In genomic region chr2:150811259-150811912, GRCh38 we compare ENCODE assay signal across 14 cellular contexts.
DNase-seq lines count a peak whose midpoint lies in the region; ATAC-seq, FAIRE-seq and TF ChIP-seq lines count a peak whose summit lies in the region.
"Had no signal": no experiment of that assay in that cellular context is flagged by ENCODE, and none has a peak within 500 bp of the region (broad histone marks: within the 10 kb centered on the region; RNA-seq: fewer than 3 reads in every experiment).

No MANE protein-coding gene starts in this region.

- peak; percentile 17 for DNase-seq in myocyte (ENCODE audit: low read depth)
- no peak for DNase-seq in DMS79 treated with DMSO at 0.1 percent for 48 hours (lab: John Stamatoyannopoulos, UW)
- DNase-seq in small intestine: no peak
- DNase-seq: GF-D8; naive thymus-derived CD4-positive, alpha-beta T cell; NCI-H146; NCI-H774; SJCRH30 had no signal

- no peak for FAIRE-seq in small intestine (lab: Jason Lieb, UNC)

- H3K9me3 ChIP-seq in small intestine (ENCODE audit: control insufficient read depth, low read depth): no peaks in the 10 kb centered on the region
- H3K9me3 ChIP-seq: SJCRH30 had no signal

- H3K4me1 ChIP-seq in small intestine (ENCODE audit: control insufficient read depth in 2 of 2, insufficient read depth in 1 of 2, low read depth in 1 of 2, low read length in 1 of 2): no peaks in the 10 kb centered on the region
- H3K4me1 ChIP-seq: SJCRH30 had no signal

- H3K4me3 ChIP-seq in small intestine (ENCODE audit: low read depth in 1 of 2, low read length in 2 of 2): no peak overlapping the region
- H3K4me3 ChIP-seq: SJCRH30 had no signal

- no peaks in the 10 kb centered on the region for H3K27me3 ChIP-seq in small intestine (ENCODE audit: control insufficient read depth in 2 of 2, insufficient read depth in 2 of 2, low read length in 2 of 2)
- H3K27me3 ChIP-seq: SJCRH30 had no signal

- TF ChIP-seq CTCF in brain (conservative IDR thresholded peaks at IDR 0.05): no peak

- H3K27ac Mint-ChIP-seq in brain: peak overlapping the region in 3 of 5 experiments; percentile 7 to 43 (median 20)
- H3K27ac Mint-ChIP-seq: naive thymus-derived CD4-positive, alpha-beta T cell had no signal

- ATAC-seq in GM18502 (IDR thresholded peaks at IDR 0.05; ENCODE audit: poor library complexity, unreplicated experiment) (peak; percentile 55), HG02852 (IDR thresholded peaks at IDR 0.05; ENCODE audit: unreplicated experiment) (peak; percentile 51), GM21515 (IDR thresholded peaks at IDR 0.05; ENCODE audit: unreplicated experiment) (no peak), HG03432 (IDR thresholded peaks at IDR 0.05; ENCODE audit: unreplicated experiment) (no peak)
- ATAC-seq: naive thymus-derived CD4-positive, alpha-beta T cell had no signal

- no peaks in the 10 kb centered on the region for H3K36me3 ChIP-seq in small intestine (ENCODE audit: control insufficient read depth in 2 of 2, insufficient read depth in 2 of 2, low read length in 2 of 2)
- H3K36me3 ChIP-seq: SJCRH30 had no signal

- whole genome bisulfite sequencing in small intestine, 3 donors: 28 to 53% (median 50%) methylated on average over 6 of the region's 6 CpGs

- no peak overlapping the region for H3K4me3 Mint-ChIP-seq in brain
- H3K4me3 Mint-ChIP-seq: naive thymus-derived CD4-positive, alpha-beta T cell had no signal

- no peak overlapping the region for H3K27ac ChIP-seq in small intestine (ENCODE audit: low read depth in 1 of 2, low read length in 1 of 2)
- H3K27ac ChIP-seq: SJCRH30, VCaP had no signal

- H3K4me1 Mint-ChIP-seq in brain: peaks cover 24% of the 10 kb centered on the region
- H3K4me1 Mint-ChIP-seq: naive thymus-derived CD4-positive, alpha-beta T cell had no signal

- H3K36me3 Mint-ChIP-seq in brain: no peaks in the 10 kb centered on the region
- H3K36me3 Mint-ChIP-seq: naive thymus-derived CD4-positive, alpha-beta T cell had no signal

- H3K9me3 Mint-ChIP-seq in brain: peaks cover 0 to 1% (median 0%) of the 10 kb centered on the region in 5 experiments

- no peaks in the 10 kb centered on the region for H3K27me3 Mint-ChIP-seq in brain

Comparison
In these comparisons a context has a peak if more than half of its experiments do, and no peak if none do; other contexts are left out.
1. ATAC-seq: peak in GM18502 (single experiment) and HG02852 (single experiment); none in GM21515 (single experiment) and HG03432 (single experiment).